ENCODE assay signal across 8 cellular contexts in the genomic region with DNA sequence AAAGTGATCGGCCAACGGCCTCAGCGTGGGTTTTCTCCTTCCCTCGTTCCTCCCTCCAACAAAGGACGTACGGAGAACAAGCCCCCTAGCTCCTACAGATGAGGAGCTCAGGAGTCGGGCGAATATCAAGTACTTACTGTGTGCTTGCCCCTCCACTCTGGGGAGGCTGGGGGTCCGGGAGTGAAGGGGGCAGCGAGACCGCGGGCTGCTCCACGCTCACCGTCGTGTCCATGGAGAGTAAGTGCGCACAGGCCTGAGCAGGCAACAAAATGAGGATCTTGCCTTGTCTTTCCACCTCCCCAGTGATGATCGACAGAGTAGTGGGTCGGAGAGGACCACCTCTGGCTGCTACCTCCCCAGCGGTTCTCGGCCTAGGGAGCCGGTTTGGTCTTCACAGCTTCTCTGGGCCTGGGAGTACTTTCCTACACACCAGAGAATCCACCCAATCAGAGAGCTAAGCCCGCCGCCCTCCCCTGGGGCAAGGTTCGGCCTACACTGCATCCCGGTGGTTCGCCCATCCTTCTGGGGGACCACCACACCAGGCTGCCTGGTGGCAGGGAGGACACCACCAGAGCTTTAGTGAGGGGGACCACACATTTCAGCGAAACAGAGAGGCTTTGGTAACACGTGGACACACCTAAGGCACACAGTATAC. TPM values are rescaled to one million over a fixed set of nuclear protein-coding genes. Genes with fewer than 3 reads are reported as not detected.
DNase-seq lines count a peak whose midpoint lies in the region; ATAC-seq and TF ChIP-seq lines count a peak whose summit lies in the region.

No MANE protein-coding gene starts in this region.

- peak overlapping the region; percentile 85 for H2AFZ ChIP-seq in GM23248
- H2AFZ ChIP-seq in PC-3 (ENCODE audit: low read length) = no peak overlapping the region

- DNase-seq in GM23248 = no peak
- DNase-seq in iPS DF 6.9 (ENCODE audit: low read depth, low spot score) = no peak
- no peak for DNase-seq in NCI-H526 treated with DMSO at 0.1 percent for 48 hours (lab: John Stamatoyannopoulos, UW)
- DNase-seq in PC-3 = no peak
- no peak for DNase-seq in cerebellum (ENCODE audit: low spot score)

- H3K27ac ChIP-seq in GM23248 (no peak overlapping the region), iPS DF 6.9 (ENCODE audit: low read length) (no peak overlapping the region), skin epidermis (peak overlapping the region in 12 of 21 experiments; percentile 71 to 92 (median 82)), PC-3 (ENCODE audit: low read length) (no peak overlapping the region)

- intact Hi-C loops in PC-3 (cut with micrococcal nuclease) = no loop called here

- CTCF ChIA-PET in PC-3 (lab: Charles Lee) = no interaction called here

- H3K9ac ChIP-seq in GM23248 = peak overlapping the region; percentile 80
- no peak overlapping the region for H3K9ac ChIP-seq in PC-3 (ENCODE audit: low read length)

- WGBS in GM23248 (ENCODE audit: low coverage in 1 of 2, low lambda C conversion rate in 2 of 2, missing lambda C conversion rate in 2 of 2), 2 experiments = 73% methylated on average over 27 to 28 of the region's 28 CpGs
- WGBS in iPS DF 6.9 (ENCODE audit: insufficient coverage, insufficient read length) = no CpG with 5 or more reads among the region's 28 CpGs

- BruUV-seq in PC-3 (replicated peaks; lab: Mats Ljungman, UMichigan) = no TSS peak

- no peaks in the 10 kb centered on the region for H3F3A ChIP-seq in GM23248 (ENCODE audit: insufficient read depth)
- no peaks in the 10 kb centered on the region for H3F3A ChIP-seq in PC-3 (ENCODE audit: low read length, unreplicated experiment)

- H3K9me2 ChIP-seq in GM23248 (ENCODE audit: insufficient read depth) (no peaks in the 10 kb centered on the region), PC-3 (replicated peaks; ENCODE audit: low read length) (no peaks in the 10 kb centered on the region)

- no peaks in the 10 kb centered on the region for H4K20me1 ChIP-seq in GM23248 (ENCODE audit: insufficient read depth)
- no peaks in the 10 kb centered on the region for H4K20me1 ChIP-seq in PC-3 (ENCODE audit: low read length)

- ATAC-seq in PC-3 (no peak), GM18870 (IDR thresholded peaks at IDR 0.05; ENCODE audit: unreplicated experiment) (no peak)

- H3K36me3 ChIP-seq in GM23248 (ENCODE audit: low read depth) = no peaks in the 10 kb centered on the region
- H3K36me3 ChIP-seq in iPS DF 6.9 (ENCODE audit: control insufficient read depth, insufficient read depth, low read length) = no peaks in the 10 kb centered on the region
- H3K36me3 ChIP-seq in PC-3 (ENCODE audit: low read depth, low read length) = no peaks in the 10 kb centered on the region

- H3K79me2 ChIP-seq in GM23248 (ENCODE audit: insufficient read depth) (no peaks in the 10 kb centered on the region), PC-3 (ENCODE audit: low read length) (no peaks in the 10 kb centered on the region)

- H3K4me3 Mint-ChIP-seq in activated naive CD8-positive, alpha-beta T cell = peak overlapping the region; percentile 81

- TF ChIP-seq CTCF in PC-3 (conservative IDR thresholded peaks at IDR 0.05; ENCODE audit: low read depth, low read length) = no peak

- POLR2A ChIA-PET in PC-3 (lab: Charles Lee; ENCODE audit: unreplicated experiment) = no interaction called here

- H3K4me1 Mint-ChIP-seq in activated naive CD8-positive, alpha-beta T cell (ENCODE audit: low read depth) = peaks cover 18% of the 10 kb centered on the region

- H3K27ac Mint-ChIP-seq in activated naive CD8-positive, alpha-beta T cell = peak overlapping the region; percentile 50

- H3K4me1 ChIP-seq in GM23248 (ENCODE audit: insufficient read depth) (peaks cover 9% of the 10 kb centered on the region; the same call in 1 of the 2 replicates), iPS DF 6.9 (ENCODE audit: control insufficient read depth, insufficient read depth, low read length) (no peaks in the 10 kb centered on the region), PC-3 (ENCODE audit: insufficient read depth, low read length) (no peaks in the 10 kb centered on the region; the same call in 1 of the 2 replicates)

- H3K4me3 ChIP-seq in GM23248 (peak overlapping the region; percentile 78), iPS DF 6.9 (ENCODE audit: low read length) (peak overlapping the region; percentile 72; the same call in 1 of the 2 replicates), skin epidermis (peak overlapping the region; percentile 45 to 92 (median 63)), PC-3 (ENCODE audit: low read length) (no peak overlapping the region)

- no peaks in the 10 kb centered on the region for H3K9me3 Mint-ChIP-seq in activated naive CD8-positive, alpha-beta T cell (ENCODE audit: low read depth)

- no peaks in the 10 kb centered on the region for H3K27me3 ChIP-seq in GM23248 (replicated peaks; ENCODE audit: insufficient read depth)
- peaks cover 7% of the 10 kb centered on the region; the same call in 1 of the 2 replicates for H3K27me3 ChIP-seq in iPS DF 6.9 (ENCODE audit: control insufficient read depth, insufficient read depth, low read length)
- no peaks in the 10 kb centered on the region for H3K27me3 ChIP-seq in PC-3 (ENCODE audit: low read length)

- in situ Hi-C loops in GM23248 (cut with MboI) = no loop called here

- H3K36me3 Mint-ChIP-seq in activated naive CD8-positive, alpha-beta T cell = peaks cover 11% of the 10 kb centered on the region

- no peaks in the 10 kb centered on the region for H3K27me3 Mint-ChIP-seq in activated naive CD8-positive, alpha-beta T cell

- H3K9me3 ChIP-seq in GM23248 (ENCODE audit: low read depth) = no peaks in the 10 kb centered on the region
- no peaks in the 10 kb centered on the region for H3K9me3 ChIP-seq in iPS DF 6.9 (ENCODE audit: control insufficient read depth, insufficient read depth, low read length)
- H3K9me3 ChIP-seq in PC-3 (ENCODE audit: low read length) = no peaks in the 10 kb centered on the region

- peak overlapping the region; percentile 85 for H3K4me2 ChIP-seq in GM23248 (ENCODE audit: unreplicated experiment)
- H3K4me2 ChIP-seq in PC-3 (ENCODE audit: low read length) = no peak overlapping the region

RNA-seq across cellular contexts. Expression of gene TRANK1, which starts 0.6 kb away (rescaled TPM):
- 6.6 and 10.3 TPM in 2 replicates for total RNA-seq in GM23248 (2014; rRNA removed; shearing (Covaris generic))
- 2.7 and 5.2 TPM in 2 replicates for polyA plus RNA-seq in GM23248 (2016; fragmentation: Nextera tagmentation; extraction: Ambion mirVana)
- total RNA-seq in PC-3 (2014; rRNA removed) (0.58 and 2.4 TPM in 2 replicates), cerebellum (18.8 TPM)

RNA-seq across cellular contexts. Expression of gene EPM2AIP1, which starts 47.5 kb away (rescaled TPM):
- 9.5 and 20.2 TPM in 2 replicates for total RNA-seq in GM23248 (2014; rRNA removed; shearing (Covaris generic))
- 7.5 and 8.7 TPM in 2 replicates for polyA plus RNA-seq in GM23248 (2016; fragmentation: Nextera tagmentation; extraction: Ambion mirVana)
- total RNA-seq in PC-3 (2014; rRNA removed) = 6.5 and 7.8 TPM in 2 replicates
- 45.5 TPM for total RNA-seq in cerebellum

RNA-seq across cellular contexts. Expression of gene MLH1, which starts 47.9 kb away (rescaled TPM):
- total RNA-seq in GM23248 (2014; rRNA removed; shearing (Covaris generic)) = 25.8 and 36.3 TPM in 2 replicates
- polyA plus RNA-seq in GM23248 (2016; fragmentation: Nextera tagmentation; extraction: Ambion mirVana) = 27.8 and 28.9 TPM in 2 replicates
- total RNA-seq in PC-3 (2014; rRNA removed) = 55.8 and 79.7 TPM in 2 replicates
- 44.9 TPM for total RNA-seq in cerebellum

Comparison
In these comparisons a context has a peak if more than half of its experiments do, and no peak if none do; other contexts are left out.
1. H3K27ac ChIP-seq: peak in skin epidermis (12 of 21); none in GM23248 (single experiment), iPS DF 6.9 (single experiment) and PC-3 (single experiment).